Comparison of ENCODE assay signal across 9 cellular contexts in the genomic region with DNA sequence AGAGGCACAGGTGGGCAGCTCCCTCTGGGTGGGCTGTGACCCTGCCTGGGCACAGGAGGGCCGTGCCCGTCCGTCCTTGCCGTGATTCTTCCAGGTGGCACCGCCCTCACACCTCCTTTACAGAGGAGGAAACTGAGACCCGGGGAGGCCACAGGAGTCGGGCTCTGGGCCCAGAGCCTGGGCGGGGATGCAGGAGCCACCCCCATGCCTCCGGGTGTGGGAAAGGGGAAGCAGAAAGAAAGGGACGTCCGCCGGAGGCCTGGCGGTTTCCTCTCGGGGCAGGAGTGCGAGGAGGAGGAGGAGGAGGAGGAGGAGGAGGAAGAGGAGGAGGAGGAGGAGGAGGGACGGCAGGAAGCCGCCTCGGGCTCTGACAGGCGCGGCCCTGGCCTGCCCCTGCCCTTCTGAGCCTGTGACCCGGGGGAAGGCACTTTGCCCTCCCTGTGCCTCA. TPM values are rescaled to one million over a fixed set of nuclear protein-coding genes. Genes with fewer than 3 reads are reported as not detected.
DNase-seq lines count a peak whose midpoint lies in the region; ATAC-seq and TF ChIP-seq lines count a peak whose summit lies in the region.
"Had no signal": no experiment of that assay in that cellular context is flagged by ENCODE, and none has a peak within 500 bp of the region (broad histone marks: within the 10 kb centered on the region; RNA-seq: fewer than 3 reads in every experiment).

No MANE protein-coding gene starts in this region.

- H3K36me3 Mint-ChIP-seq in activated naive CD4-positive, alpha-beta T cell treated with anti-CD3 and anti-CD28 coated beads, Interleukin-2, amount 50 U/mL, for 24 hours, result no peaks in the 10 kb centered on the region

- H3K27me3 Mint-ChIP-seq in activated naive CD4-positive, alpha-beta T cell treated with anti-CD3 and anti-CD28 coated beads, Interleukin-2, amount 50 U/mL, for 24 hours, result no peaks in the 10 kb centered on the region

- no peak for TF ChIP-seq CTCF in left lung (IDR thresholded peaks at IDR 0.05)

- peaks cover 84% of the 10 kb centered on the region for H3K4me1 Mint-ChIP-seq in activated naive CD4-positive, alpha-beta T cell treated with anti-CD3 and anti-CD28 coated beads, Interleukin-2, amount 50 U/mL, for 24 hours

- no peaks in the 10 kb centered on the region for H3K27me3 ChIP-seq in left lung

- intact Hi-C loops in left lung (cut with DNase I), result no loop called here

- peak; percentile 32 to 40 for DNase-seq in stimulated activated CD4-positive, alpha-beta T cell treated with anti-CD3 and anti-CD28 coated beads, Interleukin-2, amount 100 ng/mL, for 24 hours
- DNase-seq in stimulated activated CD4-positive, alpha-beta T cell treated with anti-CD3 and anti-CD28 coated beads, Interleukin-12 subunit alpha, Interleukin-12 subunit beta, amount 100 ng/mL, for 4 hours, result no peak
- DNase-seq in left lung (peak; percentile 87 to 94), HuH-7.5 (ENCODE audit: low spot score) (no peak), GM19240 (ENCODE audit: insufficient read length, low spot score) (no peak), inferior parietal cortex (ENCODE audit: extremely low spot score) (no peak), NCI-H446 (lab: John Stamatoyannopoulos, UW) (no peak)

- no peak overlapping the region for H3K4me3 ChIP-seq in left lung

- no peaks in the 10 kb centered on the region for H3K9me3 Mint-ChIP-seq in activated naive CD4-positive, alpha-beta T cell treated with anti-CD3 and anti-CD28 coated beads, Interleukin-2, amount 50 U/mL, for 24 hours

- peaks cover 34 to 99% of the 10 kb centered on the region in 2 donors for H3K4me1 ChIP-seq in left lung

- no peaks in the 10 kb centered on the region for H3K36me3 ChIP-seq in left lung

- H3K9me3 ChIP-seq in left lung, result no peaks in the 10 kb centered on the region

- H3K27ac Mint-ChIP-seq in activated naive CD4-positive, alpha-beta T cell treated with anti-CD3 and anti-CD28 coated beads, Interleukin-2, amount 50 U/mL, for 24 hours, result peak overlapping the region; percentile 41

- peak; percentile 65 for ATAC-seq in left lung

- peak overlapping the region; percentile 64 to 69 for H3K27ac ChIP-seq in left lung
- H3K27ac ChIP-seq: C4-2B had no signal

- H3K4me3 Mint-ChIP-seq in activated naive CD4-positive, alpha-beta T cell treated with anti-CD3 and anti-CD28 coated beads, Interleukin-2, amount 50 U/mL, for 24 hours, result peak overlapping the region; percentile 66

RNA-seq across cellular contexts. Expression of gene SH2B3, which starts 23.0 kb away (rescaled TPM):
- total RNA-seq in left lung, result 10 to 100 TPM; 26.9 to 42.0 TPM

RNA-seq across cellular contexts. Expression of gene PHETA1, which starts 59.9 kb away (rescaled TPM):
- 10 to 100 TPM in 1 of 2 donors, 1 to 10 TPM in 1; 9.9 to 20.5 TPM for total RNA-seq in left lung

Comparison
In these comparisons a context has a peak if more than half of its experiments do, and no peak if none do; other contexts are left out.
1. DNase-seq: peak in stimulated activated CD4-positive, alpha-beta T cell treated with anti-CD3 and anti-CD28 coated beads, Interleukin-2, amount 100 ng/mL, for 24 hours (2 of 2) and left lung (2 of 2); none in stimulated activated CD4-positive, alpha-beta T cell treated with anti-CD3 and anti-CD28 coated beads, Interleukin-12 subunit alpha, Interleukin-12 subunit beta, amount 100 ng/mL, for 4 hours (single experiment), HuH-7.5 (single experiment), GM19240 (single experiment), inferior parietal cortex (single experiment) and NCI-H446 (0 of 2).